In genomic region chr1:240343966-240344365, GRCh38 we compare ENCODE assay signal across 1 cellular context.
TF ChIP-seq lines count a peak whose summit lies in the region.

No MANE protein-coding gene starts in this region.

TF ChIP-seq in SK-N-SH treated with all-trans-retinoic acid at 6 μM for 48 hours, 23 proteins besides CTCF, POLR2A, EP300 and RAD21 (continued from another document):
- TF ChIP-seq CSRNP3 (CRISPR knock-in tag; IDR thresholded peaks at IDR 0.05) (no peak), ZC3H10 (CRISPR knock-in tag; IDR thresholded peaks at IDR 0.05) (no peak), OSR1 (CRISPR knock-in tag; IDR thresholded peaks at IDR 0.05) (no peak), GLIS3 (CRISPR knock-in tag; IDR thresholded peaks at IDR 0.05) (no peak), TCF4 (CRISPR knock-in tag; IDR thresholded peaks at IDR 0.05; ENCODE audit: borderline replicate concordance) (no peak)
